In the genomic region with DNA sequence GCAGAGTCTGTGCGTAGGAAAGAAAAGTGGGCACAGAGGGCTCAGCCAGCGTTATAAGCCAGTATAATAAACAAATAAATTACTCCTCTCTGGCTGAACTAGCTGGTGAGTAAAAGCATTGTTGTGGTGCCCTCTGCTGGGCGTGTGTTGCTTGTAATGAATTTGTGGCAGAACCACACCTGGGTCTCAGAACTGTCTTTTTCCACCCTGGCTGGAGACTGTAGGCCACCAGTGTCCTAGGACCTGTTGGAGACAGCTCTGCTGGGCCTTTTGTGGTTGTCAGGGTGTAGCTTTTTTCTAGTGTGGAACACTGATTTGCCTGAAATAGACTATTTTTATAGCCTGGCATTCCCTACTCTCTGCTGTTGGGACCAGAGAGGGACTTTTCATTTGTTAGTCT, we compare ENCODE assay signal across 8 cellular contexts.
DNase-seq lines count a peak whose midpoint lies in the region; ATAC-seq, FAIRE-seq and TF ChIP-seq lines count a peak whose summit lies in the region.

No MANE protein-coding gene starts in this region.

- ATAC-seq in GM21423 (IDR thresholded peaks at IDR 0.05; ENCODE audit: unreplicated experiment): no peak

- DNase-seq in A172 (ENCODE audit: low spot score): peak; percentile 55
- DNase-seq in GM12891 (ENCODE audit: insufficient read length, low spot score): peak; percentile 22
- peak; percentile 38 for DNase-seq in Jurkat, Clone E6-1 (ENCODE audit: low read depth, low spot score)
- peak; percentile 47 to 59 for DNase-seq in SHP77 (lab: John Stamatoyannopoulos, UW)
- DNase-seq in activated naive CD4-positive, alpha-beta T cell treated with anti-CD3 and anti-CD28 coated beads, Interleukin-2, amount 10 ng/mL, durations not matched to agents 7 days and 5 days: peak; percentile 74
- DNase-seq in glomerular visceral epithelial cell (ENCODE audit: extremely low spot score): peak; percentile 60
- DNase-seq in posterior vena cava (ENCODE audit: low spot score): peak; percentile 88

- intact Hi-C loops in posterior vena cava (cut with DNase I): loop anchor here (5.0 to 10.0 kb wide), 2 partner anchors 454 to 472 kb away; no protein-coding TSS in a partner anchor

- H3K27ac Mint-ChIP-seq in activated naive CD4-positive, alpha-beta T cell treated with anti-CD3 and anti-CD28 coated beads, Interleukin-2, amount 10 ng/mL, durations not matched to agents 7 days and 5 days: no peak overlapping the region

- no peaks in the 10 kb centered on the region for H3K4me1 Mint-ChIP-seq in activated naive CD4-positive, alpha-beta T cell treated with anti-CD3 and anti-CD28 coated beads, Interleukin-2, amount 10 ng/mL, durations not matched to agents 7 days and 5 days

- CTCF ChIA-PET in activated naive CD4-positive, alpha-beta T cell treated with anti-CD3 and anti-CD28 coated beads, Interleukin-2, amount 10 ng/mL, durations not matched to agents 7 days and 5 days (lab: Charles Lee): interaction anchor here (1.3 to 4.2 kb wide), 8 partner anchors 10 to 637 kb away, joined by 3 to 30 read pairs (median 4); no protein-coding TSS in a partner anchor

- no peak for TF ChIP-seq POLR2A in GM12891 (IDR thresholded peaks at IDR 0.05; ENCODE audit: low read depth, low read length)

- no peaks in the 10 kb centered on the region for H3K36me3 Mint-ChIP-seq in activated naive CD4-positive, alpha-beta T cell treated with anti-CD3 and anti-CD28 coated beads, Interleukin-2, amount 10 ng/mL, durations not matched to agents 7 days and 5 days

- H3K9me3 Mint-ChIP-seq in activated naive CD4-positive, alpha-beta T cell treated with anti-CD3 and anti-CD28 coated beads, Interleukin-2, amount 10 ng/mL, durations not matched to agents 7 days and 5 days: no peaks in the 10 kb centered on the region

- H3K4me3 ChIP-seq in Jurkat, Clone E6-1 (ENCODE audit: low read length): no peak overlapping the region

- H3K27me3 Mint-ChIP-seq in activated naive CD4-positive, alpha-beta T cell treated with anti-CD3 and anti-CD28 coated beads, Interleukin-2, amount 10 ng/mL, durations not matched to agents 7 days and 5 days: no peaks in the 10 kb centered on the region

- FAIRE-seq in GM12891 (lab: Jason Lieb, UNC): peak; percentile 75

- H3K4me3 Mint-ChIP-seq in activated naive CD4-positive, alpha-beta T cell treated with anti-CD3 and anti-CD28 coated beads, Interleukin-2, amount 10 ng/mL, durations not matched to agents 7 days and 5 days: no peak overlapping the region

TF ChIP-seq in GM12891, 5 proteins besides CTCF, POLR2A, EP300 and RAD21:
- TF ChIP-seq SPI1 (IDR thresholded peaks at IDR 0.05; ENCODE audit: low read depth, low read length) (no peak), PAX5 (IDR thresholded peaks at IDR 0.05; ENCODE audit: insufficient read depth, low read length, severe bottlenecking) (no peak), POLR2AphosphoS5 (IDR thresholded peaks at IDR 0.05; ENCODE audit: low read depth, low read length) (no peak), POU2F2 (IDR thresholded peaks at IDR 0.05; ENCODE audit: low read depth, low read length) (no peak), TAF1 (IDR thresholded peaks at IDR 0.05; ENCODE audit: low read depth, low read length) (no peak)
TF ChIP-seq in GM12891: peak in this region for 0.

Comparison
In these comparisons a context has a peak if more than half of its experiments do, and no peak if none do; other contexts are left out.
1. DNase-seq: peak in every context shown above with its lines; median percentile 88 in posterior vena cava; 74 in activated naive CD4-positive, alpha-beta T cell treated with anti-CD3 and anti-CD28 coated beads, Interleukin-2, amount 10 ng/mL, durations not matched to agents 7 days and 5 days; 60 in glomerular visceral epithelial cell; 55 in A172; 53 in SHP77; 38 in Jurkat, Clone E6-1; 22 in GM12891.